ENCODE assay signal across 16 cellular contexts in the genomic region with DNA sequence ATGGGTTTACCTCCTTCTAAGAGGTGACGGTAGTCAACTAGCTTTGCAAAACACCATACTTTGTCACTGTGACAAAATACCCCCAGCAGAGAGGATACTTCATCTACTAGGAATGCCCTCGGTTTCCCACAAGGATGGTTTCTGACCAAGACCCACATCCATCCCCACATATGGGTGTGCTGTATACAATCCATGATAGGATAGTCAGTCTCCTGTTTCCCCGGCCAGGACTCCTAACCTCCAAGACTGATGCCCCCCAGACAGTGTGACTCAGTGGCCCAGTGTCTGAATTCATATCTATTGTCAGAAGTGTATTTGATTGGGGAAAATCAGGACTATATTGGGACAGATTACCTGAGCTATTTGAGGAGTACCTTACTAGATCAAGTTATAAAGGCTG. TPM values are rescaled to one million over a fixed set of nuclear protein-coding genes. Genes with fewer than 3 reads are reported as not detected.
"Had no signal": no experiment of that assay in that cellular context is flagged by ENCODE, and none has a peak within 500 bp of the region (broad histone marks: within the 10 kb centered on the region; RNA-seq: fewer than 3 reads in every experiment).

No MANE protein-coding gene starts in this region.

RNA-seq across cellular contexts. Expression of a gene that starts 17.8 kb away (rescaled TPM):
- total RNA-seq: activated B cell treated with CpG ODN at 0.5 μM for 24 hours; activated CD4-positive, alpha-beta memory T cell treated with anti-CD3 and anti-CD28 coated beads for 36 hours; activated CD4-positive, alpha-beta T cell treated with anti-CD3 and anti-CD28 coated beads, Interleukin-2, amount 10 ng/mL, durations not matched to agents 24 days and 14 days; activated CD8-positive, alpha-beta memory T cell treated with anti-CD3 and anti-CD28 coated beads for 36 hours; activated CD8-positive, alpha-beta T cell treated with anti-CD3 and anti-CD28 coated beads for 36 hours; activated naive CD4-positive, alpha-beta T cell treated with anti-CD3 and anti-CD28 coated beads for 36 hours; activated naive CD4-positive, alpha-beta T cell treated with anti-CD3 and anti-CD28 coated beads, Interleukin-2, amount 50 U/mL, for 72 hours; activated naive CD8-positive, alpha-beta T cell treated with anti-CD3 and anti-CD28 coated beads for 36 hours; activated T-cell treated with anti-CD3 and anti-CD28 coated beads, Interleukin-2, amount 50 U/mL, for 4 hours; activated T-cell treated with anti-CD3 and anti-CD28 coated beads, Interleukin-2, amount 50 U/mL, for 72 hours; activated T-helper 1 cell treated with anti-CD3 and anti-CD28 coated beads, Interleukin-12 subunit alpha, Interleukin-12 subunit beta, Interleukin-2, Interleukin-4 antibody, amounts not matched to agents 30 ng/mL and 10 ng/mL and 1 ng/mL, durations not matched to agents 14 hours and 24 hours and 36 hours; activated T-helper 17 cell treated with anti-CD3 and anti-CD28 coated beads, Interleukin-2, amount 50 U/mL, for 72 hours; bronchial epithelial cell; cardiac muscle cell; T-helper 17 cell; T-helper 2 cell treated with Interferon-gamma antibody and Interleukin-4, amounts not matched to agents 100 ng/mL and 5 ng/mL, for 36 hours had no signal
